Comparison of ENCODE assay signal across 13 cellular contexts in the genomic region with DNA sequence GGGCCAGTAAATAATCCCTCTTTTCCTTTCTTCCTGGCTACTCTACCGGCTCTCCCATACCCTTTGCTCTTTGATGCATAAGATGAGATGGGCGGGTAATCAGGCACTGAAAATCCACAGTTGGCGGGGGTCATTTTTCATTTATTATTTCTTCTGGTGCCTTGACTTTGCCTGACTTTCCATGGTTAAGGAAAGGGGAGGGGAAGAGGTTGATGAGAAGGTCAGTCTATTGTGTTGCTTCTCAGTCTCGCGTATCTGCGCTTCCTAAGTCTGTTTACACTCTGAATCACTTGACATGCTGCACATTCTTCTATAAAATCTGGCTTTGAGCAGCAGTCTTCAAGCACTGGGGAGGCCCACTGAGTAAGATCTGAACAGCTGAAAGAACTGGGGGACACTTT.
DNase-seq lines count a peak whose midpoint lies in the region; ATAC-seq and TF ChIP-seq lines count a peak whose summit lies in the region.
"Had no signal": no experiment of that assay in that cellular context is flagged by ENCODE, and none has a peak within 500 bp of the region (broad histone marks: within the 10 kb centered on the region; RNA-seq: fewer than 3 reads in every experiment).

No MANE protein-coding gene starts in this region.

- H3K4me3 Mint-ChIP-seq in natural killer cell treated with Interleukin-12 subunit alpha and Interleukin-12 subunit beta and Interleukin-15 and Interleukin-18, amount 100 ng/mL, for 72 hours: no peak overlapping the region
- H3K4me3 Mint-ChIP-seq in activated CD4-positive, alpha-beta T cell treated with anti-CD3 and anti-CD28 coated beads, Interleukin-2, amount 10 ng/mL, durations not matched to agents 7 days and 5 days: no peak overlapping the region

- peaks cover 4% of the 10 kb centered on the region for H3K36me3 Mint-ChIP-seq in natural killer cell treated with Interleukin-12 subunit alpha and Interleukin-12 subunit beta and Interleukin-15 and Interleukin-18, amount 100 ng/mL, for 72 hours
- H3K36me3 Mint-ChIP-seq in activated CD4-positive, alpha-beta T cell treated with anti-CD3 and anti-CD28 coated beads, Interleukin-2, amount 10 ng/mL, durations not matched to agents 7 days and 5 days (ENCODE audit: low read depth): no peaks in the 10 kb centered on the region

- ATAC-seq in natural killer cell treated with Interleukin-12 subunit alpha and Interleukin-12 subunit beta and Interleukin-15 and Interleukin-18, amount 100 ng/mL, for 72 hours: no peak
- ATAC-seq: sciatic nerve had no signal

- POLR2A ChIA-PET in activated CD4-positive, alpha-beta T cell treated with anti-CD3 and anti-CD28 coated beads, Interleukin-2, amount 10 ng/mL, durations not matched to agents 7 days and 5 days (lab: Charles Lee): no interaction called here

- no peaks in the 10 kb centered on the region for H3K27me3 ChIP-seq in brain microvascular endothelial cell (replicated peaks)

- H3K4me1 Mint-ChIP-seq in natural killer cell treated with Interleukin-12 subunit alpha and Interleukin-12 subunit beta and Interleukin-15 and Interleukin-18, amount 100 ng/mL, for 72 hours (ENCODE audit: low read depth in 2 of 2): no peaks in the 10 kb centered on the region
- no peaks in the 10 kb centered on the region for H3K4me1 Mint-ChIP-seq in activated CD4-positive, alpha-beta T cell treated with anti-CD3 and anti-CD28 coated beads, Interleukin-2, amount 10 ng/mL, durations not matched to agents 7 days and 5 days

- CTCF ChIA-PET in activated CD4-positive, alpha-beta T cell treated with anti-CD3 and anti-CD28 coated beads, Interleukin-2, amount 10 ng/mL, durations not matched to agents 7 days and 5 days (lab: Charles Lee): no interaction called here

- TF ChIP-seq CTCF in brain microvascular endothelial cell (IDR thresholded peaks at IDR 0.05; ENCODE audit: low read depth, low read length, missing control alignments): no peak

- H3K4me3 ChIP-seq in brain microvascular endothelial cell (ENCODE audit: low read depth, low read length): no peak overlapping the region

- H3K27ac ChIP-seq in brain microvascular endothelial cell: peak overlapping the region; percentile 76

- no peaks in the 10 kb centered on the region for H3K36me3 ChIP-seq in brain microvascular endothelial cell (replicated peaks)

- no peaks in the 10 kb centered on the region for H3K27me3 Mint-ChIP-seq in natural killer cell treated with Interleukin-12 subunit alpha and Interleukin-12 subunit beta and Interleukin-15 and Interleukin-18, amount 100 ng/mL, for 72 hours
- no peaks in the 10 kb centered on the region for H3K27me3 Mint-ChIP-seq in activated CD4-positive, alpha-beta T cell treated with anti-CD3 and anti-CD28 coated beads, Interleukin-2, amount 10 ng/mL, durations not matched to agents 7 days and 5 days

- in situ Hi-C loops in brain microvascular endothelial cell (cut with HindIII; ENCODE audit: low pct_ligation_motif_present, low sequenced_read_pairs): no loop called here

- peak; percentile 38 for DNase-seq in NCI-H748 (lab: John Stamatoyannopoulos, UW; ENCODE audit: unreplicated experiment)
- no peak for DNase-seq in NCI-H748 treated with DMSO at 0.1 percent for 48 hours (lab: John Stamatoyannopoulos, UW)
- DNase-seq in brain microvascular endothelial cell: peak; percentile 93
- DNase-seq in islet precursor cell: peak; percentile 60
- DNase-seq in stromal cell of bone marrow (ENCODE audit: low read depth): peak; percentile 22
- DNase-seq in natural killer cell treated with Interleukin-12 subunit alpha and Interleukin-12 subunit beta and Interleukin-15 and Interleukin-18, amount 100 ng/mL, for 72 hours (ENCODE audit: low spot score): no peak
- no peak for DNase-seq in effector CD8-positive, alpha-beta T cell (lab: John Stamatoyannopoulos, UW)
- no peak for DNase-seq in activated CD4-positive, alpha-beta T cell treated with anti-CD3 and anti-CD28 coated beads, Interleukin-2, amount 10 ng/mL, durations not matched to agents 7 days and 5 days
- DNase-seq: effector CD4-positive, alpha-beta T cell; GF-D8; GOT3; MM.1S had no signal

- H3K27ac Mint-ChIP-seq in natural killer cell treated with Interleukin-12 subunit alpha and Interleukin-12 subunit beta and Interleukin-15 and Interleukin-18, amount 100 ng/mL, for 72 hours: no peak overlapping the region
- H3K27ac Mint-ChIP-seq in activated CD4-positive, alpha-beta T cell treated with anti-CD3 and anti-CD28 coated beads, Interleukin-2, amount 10 ng/mL, durations not matched to agents 7 days and 5 days: no peak overlapping the region

- H3K9me3 Mint-ChIP-seq in natural killer cell treated with Interleukin-12 subunit alpha and Interleukin-12 subunit beta and Interleukin-15 and Interleukin-18, amount 100 ng/mL, for 72 hours: peaks cover 2% of the 10 kb centered on the region
- no peaks in the 10 kb centered on the region for H3K9me3 Mint-ChIP-seq in activated CD4-positive, alpha-beta T cell treated with anti-CD3 and anti-CD28 coated beads, Interleukin-2, amount 10 ng/mL, durations not matched to agents 7 days and 5 days

Comparison
In these comparisons a context has a peak if more than half of its experiments do, and no peak if none do; other contexts are left out.
1. DNase-seq: peak in NCI-H748 (single experiment), brain microvascular endothelial cell (single experiment), islet precursor cell (single experiment) and stromal cell of bone marrow (single experiment); none in NCI-H748 treated with DMSO at 0.1 percent for 48 hours (single experiment), natural killer cell treated with Interleukin-12 subunit alpha and Interleukin-12 subunit beta and Interleukin-15 and Interleukin-18, amount 100 ng/mL, for 72 hours (single experiment), effector CD8-positive, alpha-beta T cell (single experiment) and activated CD4-positive, alpha-beta T cell treated with anti-CD3 and anti-CD28 coated beads, Interleukin-2, amount 10 ng/mL, durations not matched to agents 7 days and 5 days (single experiment).